ENCODE assay signal across 10 cellular contexts in the genomic region with DNA sequence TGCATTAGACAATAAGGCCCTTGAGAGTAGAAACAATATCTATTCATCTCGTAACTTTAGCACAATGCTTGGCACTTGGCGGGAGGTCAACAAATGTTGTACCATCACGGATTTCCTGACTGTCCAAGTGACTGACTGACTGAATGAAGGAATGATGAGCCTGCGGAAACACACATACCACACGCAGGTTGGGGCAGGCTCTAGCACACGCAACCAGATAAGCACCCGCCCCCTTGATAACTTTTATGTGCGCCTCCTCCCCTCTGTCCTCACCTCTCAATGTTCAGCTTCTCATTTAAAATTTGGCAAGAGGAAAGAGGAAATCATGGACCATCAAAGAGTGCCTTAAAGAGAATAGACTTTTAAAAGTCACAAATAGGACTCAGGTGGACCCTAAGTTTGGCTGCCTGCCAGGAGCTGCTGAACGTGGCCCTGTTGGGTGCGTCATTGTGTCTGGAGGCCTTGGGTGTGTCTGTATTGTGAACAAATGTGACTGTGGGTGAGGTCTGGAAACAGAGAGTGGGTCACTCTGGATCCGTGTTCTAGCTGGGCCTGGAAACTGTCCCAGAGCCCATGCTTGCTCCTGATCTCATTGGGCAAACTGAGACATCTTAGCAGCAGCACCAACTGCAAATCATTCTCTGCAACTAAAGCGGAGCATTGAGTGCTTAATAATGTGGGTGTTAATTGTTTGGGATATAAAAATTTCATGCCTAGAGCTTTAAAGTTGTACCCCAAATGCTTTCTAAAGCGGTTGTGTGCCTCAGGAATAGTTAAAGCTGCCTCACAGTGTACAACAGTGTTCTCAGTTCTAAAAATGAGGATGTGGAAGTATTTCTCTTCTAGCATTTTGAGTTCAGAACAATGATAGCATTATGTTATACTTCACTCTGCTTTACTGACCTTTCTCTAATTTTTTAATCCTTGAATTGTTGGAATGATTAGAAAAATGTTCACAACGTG. TPM values are rescaled to one million over a fixed set of nuclear protein-coding genes. Genes with fewer than 3 reads are reported as not detected.
A peak's percentile ranks its signal among the peaks of the same experiment; 100 is the strongest.
DNase-seq lines count a peak whose midpoint lies in the region.
"Had no signal": no experiment of that assay in that cellular context is flagged by ENCODE, and none has a peak within 500 bp of the region (broad histone marks: within the 10 kb centered on the region; RNA-seq: fewer than 3 reads in every experiment).

No MANE protein-coding gene starts in this region.

- intact Hi-C loops in dendritic cell treated with granulocyte-macrophage colony-stimulating factor and Interleukin-4, amounts not matched to agents 40 ng/mL and 50 ng/mL, for 4 days (cut with micrococcal nuclease) = loop anchor here (5.0 kb wide), 1 partner anchor 36 kb away; no protein-coding TSS in a partner anchor

- peak; percentile 42 for DNase-seq in activated CD8-positive, alpha-beta memory T cell treated with anti-CD3 and anti-CD28 coated beads for 24 hours
- DNase-seq in activated CD8-positive, alpha-beta memory T cell treated with anti-CD3 and anti-CD28 coated beads, Interleukin-2, amount 50 U/mL, for 4 hours = no peak
- DNase-seq in medulla oblongata (ENCODE audit: extremely low spot score) (peak; percentile 82), ureter (ENCODE audit: low spot score) (peak; percentile 67), SW 1271 (lab: John Stamatoyannopoulos, UW) (no peak)
- no peak for DNase-seq in central memory CD4-positive, alpha-beta T cell
- DNase-seq in activated naive CD4-positive, alpha-beta T cell (lab: John Stamatoyannopoulos, UW) = no peak
- DNase-seq: activated CD4-positive, alpha-beta T cell treated with anti-CD3 and anti-CD28 coated beads, Interleukin-2, amount 50 U/mL, for 48 hours; body of pancreas had no signal

- H3K27ac Mint-ChIP-seq in dendritic cell treated with granulocyte-macrophage colony-stimulating factor and Interleukin-4, amounts not matched to agents 40 ng/mL and 50 ng/mL, for 4 days = peak overlapping the region; percentile 17

- H3K9me3 Mint-ChIP-seq in dendritic cell treated with granulocyte-macrophage colony-stimulating factor and Interleukin-4, amounts not matched to agents 40 ng/mL and 50 ng/mL, for 4 days = no peaks in the 10 kb centered on the region

- H3K36me3 Mint-ChIP-seq in dendritic cell treated with granulocyte-macrophage colony-stimulating factor and Interleukin-4, amounts not matched to agents 40 ng/mL and 50 ng/mL, for 4 days (ENCODE audit: low read depth) = no peaks in the 10 kb centered on the region

- peaks cover 21% of the 10 kb centered on the region for H3K4me1 Mint-ChIP-seq in dendritic cell treated with granulocyte-macrophage colony-stimulating factor and Interleukin-4, amounts not matched to agents 40 ng/mL and 50 ng/mL, for 4 days (ENCODE audit: low read depth)

- peaks cover 10% of the 10 kb centered on the region for H3K27me3 Mint-ChIP-seq in dendritic cell treated with granulocyte-macrophage colony-stimulating factor and Interleukin-4, amounts not matched to agents 40 ng/mL and 50 ng/mL, for 4 days

- H3K4me3 Mint-ChIP-seq in dendritic cell treated with granulocyte-macrophage colony-stimulating factor and Interleukin-4, amounts not matched to agents 40 ng/mL and 50 ng/mL, for 4 days = no peak overlapping the region

RNA-seq across cellular contexts. Expression of gene ABCG1, which starts 47.6 kb away (rescaled TPM):
- 20.1 TPM for total RNA-seq in ureter

Comparison
In these comparisons a context has a peak if more than half of its experiments do, and no peak if none do; other contexts are left out.
1. DNase-seq: peak in activated CD8-positive, alpha-beta memory T cell treated with anti-CD3 and anti-CD28 coated beads for 24 hours (single experiment), medulla oblongata (single experiment) and ureter (single experiment); none in activated CD8-positive, alpha-beta memory T cell treated with anti-CD3 and anti-CD28 coated beads, Interleukin-2, amount 50 U/mL, for 4 hours (single experiment), SW 1271 (0 of 2), central memory CD4-positive, alpha-beta T cell (single experiment) and activated naive CD4-positive, alpha-beta T cell (0 of 4).